8 cellular contexts compared by ENCODE assay signal in genomic region chrX:2477313-2477712, GRCh38. TPM values are rescaled to one million over a fixed set of nuclear protein-coding genes. Genes with fewer than 3 reads are reported as not detected.
DNase-seq lines count a peak whose midpoint lies in the region; ATAC-seq, FAIRE-seq and TF ChIP-seq lines count a peak whose summit lies in the region.
"Not testable (repeated sequence)": the region's sequence is repeated elsewhere in the genome, so short reads cannot be mapped to it uniquely, and the experiment has no call there.

No MANE protein-coding gene starts in this region.

- not testable (repeated sequence) for H3K27me3 Mint-ChIP-seq in Caco-2 (ENCODE audit: insufficient read depth, unreplicated experiment)

- peak overlapping the region; percentile 32 for H3K4me3 Mint-ChIP-seq in Caco-2 (ENCODE audit: unreplicated experiment)

- peaks cover 30% of the 10 kb centered on the region for H3K36me3 Mint-ChIP-seq in Caco-2 (ENCODE audit: insufficient read depth, unreplicated experiment)

- intact Hi-C loops in Caco-2 (cut with micrococcal nuclease; ENCODE audit: unreplicated experiment); HCT116 (cut with micrococcal nuclease); colonic mucosa (cut with DNase I); HepG2 (cut with micrococcal nuclease; ENCODE audit: unreplicated experiment): not testable (repeated sequence)

- not testable (repeated sequence) for H3K9me2 ChIP-seq in HCT116 (ENCODE audit: insufficient read depth); hepatocyte (replicated peaks; ENCODE audit: insufficient read depth)

- H3K9me3 Mint-ChIP-seq in Caco-2 (ENCODE audit: unreplicated experiment): not testable (repeated sequence)

- not testable (repeated sequence) for ATAC-seq in HCT116
- peak; percentile 23; the same call in 2 of the 3 replicates for ATAC-seq in HepG2

- not testable (repeated sequence) for H3K9me3 ChIP-seq in Caco-2; HCT116 (ENCODE audit: control insufficient read depth in 1 of 2, insufficient read depth in 1 of 2, low read depth in 1 of 2, low read length in 2 of 2); colonic mucosa; hepatocyte (ENCODE audit: low read depth); HepG2 (ENCODE audit: low read length); small intestine (ENCODE audit: control insufficient read depth, low read depth)

- H3K4me1 ChIP-seq in Caco-2 (peaks cover 53% of the 10 kb centered on the region), HCT116 (ENCODE audit: control insufficient read depth in 1 of 2, insufficient read depth in 2 of 2, low read length in 2 of 2) (peaks cover 25 to 77% of the 10 kb centered on the region in 2 experiments; a peak in 3 of 4 replicates), HepG2 (ENCODE audit: insufficient read depth, low read length) (peaks cover 42% of the 10 kb centered on the region)
- H3K4me1 ChIP-seq in colonic mucosa; hepatocyte (ENCODE audit: insufficient read depth); small intestine (ENCODE audit: control insufficient read depth in 2 of 2, insufficient read depth in 1 of 2, low read depth in 1 of 2, low read length in 1 of 2): not testable (repeated sequence)

- H3K9ac ChIP-seq in HCT116 (ENCODE audit: low read length): peak overlapping the region; percentile 38
- H3K9ac ChIP-seq in colonic mucosa (ENCODE audit: low read depth in 2 of 2, low read length in 2 of 2); HepG2 (ENCODE audit: insufficient read depth, low read depth, low read length): not testable (repeated sequence)

- not testable (repeated sequence) for BruUV-seq in Caco-2 (replicated peaks; lab: Mats Ljungman, UMichigan); HCT116 (replicated peaks; lab: Mats Ljungman, UMichigan); HepG2 (replicated peaks; lab: Mats Ljungman, UMichigan)

- not testable (repeated sequence) for TF ChIP-seq RAD21 in HCT116 (IDR thresholded peaks at IDR 0.05; ENCODE audit: low read depth); HepG2 (CRISPR knock-in tag; IDR thresholded peaks at IDR 0.05)

- H3K79me2 ChIP-seq in HCT116 (ENCODE audit: insufficient read depth, low read length) (peaks cover 34% of the 10 kb centered on the region), hepatocyte (peaks cover 77% of the 10 kb centered on the region), HepG2 (ENCODE audit: insufficient read depth, low read length) (peaks cover 44% of the 10 kb centered on the region)

- in situ Hi-C loops in HepG2 (cut with HindIII; ENCODE audit: extremely low pct_ligation_motif_present, low pct_unique_long_range_greater_than_20kb): not testable (repeated sequence)

- TF ChIP-seq EP300 in HepG2 (IDR thresholded peaks at IDR 0.05; ENCODE audit: low read depth in 2 of 2, low read length in 2 of 2); HepG2 (CRISPR knock-in tag; IDR thresholded peaks at IDR 0.05; ENCODE audit: borderline replicate concordance): not testable (repeated sequence)

- not testable (repeated sequence) for H2AFZ ChIP-seq in HCT116 (ENCODE audit: low read depth, low read length, poor library complexity, severe bottlenecking); hepatocyte; HepG2 (ENCODE audit: low read length)

- H3K27ac ChIP-seq in HCT116 (ENCODE audit: low read depth, low read length) (peak overlapping the region; percentile 50), hepatocyte (peak overlapping the region; percentile 84), small intestine (ENCODE audit: low read depth in 1 of 2, low read length in 1 of 2) (peak overlapping the region in 1 of 2 donors; percentile 33)
- H3K27ac ChIP-seq in colonic mucosa; HepG2 (ENCODE audit: extremely low read length, insufficient read depth, low read length): not testable (repeated sequence)

- H3K4me2 ChIP-seq in HCT116 (ENCODE audit: low read length): peak overlapping the region; percentile 71
- H3K4me2 ChIP-seq in hepatocyte; HepG2 (ENCODE audit: low read depth, low read length): not testable (repeated sequence)

- peaks cover 33% of the 10 kb centered on the region for H3K4me1 Mint-ChIP-seq in Caco-2 (ENCODE audit: low read depth, unreplicated experiment)

- H3K27me3 ChIP-seq in Caco-2 (replicated peaks; ENCODE audit: control insufficient read depth, insufficient read depth, low read length); HCT116 (ENCODE audit: insufficient read depth, low read length); colonic mucosa; hepatocyte; HepG2 (ENCODE audit: control insufficient read depth in 1 of 2, insufficient read depth in 2 of 2, low read length in 2 of 2); small intestine (ENCODE audit: control insufficient read depth in 2 of 2, insufficient read depth in 2 of 2, low read length in 2 of 2): not testable (repeated sequence)

- TF ChIP-seq CTCF in Caco-2 (IDR thresholded peaks at IDR 0.05; ENCODE audit: insufficient read depth in 1 of 2, low read depth in 1 of 2, low read length in 1 of 2, severe bottlenecking in 1 of 2, unreplicated experiment in 1 of 2); HCT116 (IDR thresholded peaks at IDR 0.05 in 2 of 3, conservative IDR thresholded peaks at IDR 0.05 in 1 of 3; ENCODE audit: borderline replicate concordance in 1 of 3, insufficient read depth in 1 of 3, low read depth in 2 of 3, low read length in 2 of 3); colonic mucosa (IDR thresholded peaks at IDR 0.05); hepatocyte (IDR thresholded peaks at IDR 0.05; ENCODE audit: poor library complexity); HepG2 (CRISPR knock-in tag; IDR thresholded peaks at IDR 0.05): not testable (repeated sequence)

- TF ChIP-seq POLR2A in HCT116 (IDR thresholded peaks at IDR 0.05; ENCODE audit: borderline replicate concordance, extremely low read depth, insufficient read depth, insufficient read length); HepG2 (IDR thresholded peaks at IDR 0.05; ENCODE audit: insufficient read depth in 1 of 2, low read depth in 2 of 2, low read length in 2 of 2): not testable (repeated sequence)

- DNase-seq in Caco-2 (peak in 1 of 2 experiments; percentile 68), SW480 (ENCODE audit: low spot score) (peak; percentile 86), colonic mucosa (peak; percentile 50), hepatocyte (ENCODE audit: low spot score) (peak; percentile 71), HepG2 (ENCODE audit: low spot score) (peak; percentile 53), mucosa of gallbladder (ENCODE audit: low spot score) (peak; percentile 62), small intestine (peak; percentile 84)
- not testable (repeated sequence) for DNase-seq in HCT116 (ENCODE audit: low read depth, low spot score)

- H3K4me3 ChIP-seq in Caco-2 (ENCODE audit: low read depth, low read length); HCT116 (replicated peaks in 1 of 2; ENCODE audit: low read depth in 1 of 2, low read length in 2 of 2); colonic mucosa; hepatocyte; HepG2 (replicated peaks in 1 of 3; ENCODE audit: insufficient read depth in 1 of 3, low read depth in 2 of 3, low read length in 3 of 3); small intestine (ENCODE audit: low read depth in 1 of 2, low read length in 2 of 2): not testable (repeated sequence)

- WGBS in hepatocyte (ENCODE audit: low lambda C conversion rate, missing lambda C conversion rate): 57% methylated on average over 11 of the region's 11 CpGs
- 75% methylated on average over 11 of the region's 11 CpGs for WGBS in HepG2 (ENCODE audit: low lambda C conversion rate)
- WGBS in small intestine, 3 donors: 21 to 70% (median 44%) methylated on average over 11 of the region's 11 CpGs

- H3K36me3 ChIP-seq in Caco-2 (ENCODE audit: control insufficient read depth, insufficient read depth, low read length); HCT116 (ENCODE audit: control insufficient read depth in 1 of 2, insufficient read depth in 2 of 2, low read length in 2 of 2); colonic mucosa; hepatocyte (replicated peaks; ENCODE audit: insufficient read depth, low read depth); HepG2 (replicated peaks in 1 of 2; ENCODE audit: control insufficient read depth in 1 of 2, insufficient read depth in 2 of 2, low read length in 2 of 2); small intestine (ENCODE audit: control insufficient read depth in 2 of 2, insufficient read depth in 2 of 2, low read length in 2 of 2): not testable (repeated sequence)

- RAD21 ChIA-PET in HCT116 (lab: Charles Lee; ENCODE audit: low non-redundant PET in 1 of 2, low total read pairs in 2 of 2, uncharacterized antibody in 2 of 2, unreplicated experiment in 2 of 2): not testable (repeated sequence)

- peak overlapping the region; percentile 73 for H3K27ac Mint-ChIP-seq in Caco-2 (ENCODE audit: unreplicated experiment)

- peak; percentile 32 for FAIRE-seq in HepG2 (lab: Jason Lieb, UNC)
- not testable (repeated sequence) for FAIRE-seq in small intestine (lab: Jason Lieb, UNC)

- H4K20me1 ChIP-seq in HCT116 (ENCODE audit: insufficient read depth); HepG2 (ENCODE audit: insufficient read depth, low read length): not testable (repeated sequence)
- peaks cover 11% of the 10 kb centered on the region for H4K20me1 ChIP-seq in hepatocyte (ENCODE audit: insufficient read depth, poor library complexity, severe bottlenecking)

- CTCF ChIA-PET in Caco-2 (lab: Charles Lee); HCT116 (lab: Charles Lee); HepG2 (lab: Yijun Ruan, JAX; ENCODE audit: low intra/inter-chr PET ratio, low total read pairs): not testable (repeated sequence)

- POLR2A ChIA-PET in Caco-2 (lab: Charles Lee); HCT116 (lab: Charles Lee); HepG2 (lab: Yijun Ruan, JAX): not testable (repeated sequence)

RNA-seq across cellular contexts. Expression of gene DHRSX, which starts 23.5 kb away (rescaled TPM):
- 54.2 and 64.1 TPM in 2 replicates for total RNA-seq in Caco-2 (2022)
- 11.9 TPM for total RNA-seq in HCT116 (2021; ENCODE audit: unreplicated experiment)
- 14.0 and 15.9 TPM in 2 replicates for polyA plus RNA-seq in HCT116 (2012)
- total RNA-seq in colonic mucosa: 10 to 100 TPM; 28.6 to 43.3 TPM
- 37.2 and 42.7 TPM in 2 replicates for total RNA-seq in hepatocyte
- polyA plus RNA-seq in hepatocyte: 59.3 and 71.7 TPM in 2 replicates
- 11.4 and 15.5 TPM in 2 replicates for total RNA-seq in HepG2 (2016; rRNA removed; fragmentation: Illumina TruSeq; extraction: Trizol)
- 17.0 and 17.1 TPM in 2 replicates for total RNA-seq in HepG2 (2016; cell fraction: cytosol; rRNA removed; fragmentation: Illumina TruSeq; extraction: Trizol; ENCODE audit: low read depth)
- total RNA-seq in HepG2 (2016; cell fraction: insoluble cytoplasmic fraction; rRNA removed; fragmentation: Illumina TruSeq; extraction: Trizol): 12.0 and 16.4 TPM in 2 replicates
- 20.4 and 22.0 TPM in 2 replicates for total RNA-seq in HepG2 (2016; cell fraction: membrane; rRNA removed; fragmentation: Illumina TruSeq; extraction: Trizol)
- 10.0 and 12.2 TPM in 2 replicates for total RNA-seq in HepG2 (2016; cell fraction: nucleus; rRNA removed; fragmentation: Illumina TruSeq; extraction: Trizol)
- polyA plus RNA-seq in HepG2 (2011; rRNA removed): 24.3 and 28.9 TPM in 2 replicates
- polyA plus RNA-seq in HepG2 (2011; cell fraction: cytosol; rRNA removed): 43.6 and 44.6 TPM in 2 replicates
- 19.8 and 21.8 TPM in 2 replicates for polyA plus RNA-seq in HepG2 (2011; cell fraction: nucleus; rRNA removed)
- polyA plus RNA-seq in HepG2 (2012): 27.9 and 45.4 TPM in 2 replicates
- polyA plus RNA-seq in HepG2 (2016; cell fraction: cytosol; fragmentation: Illumina TruSeq; extraction: Trizol; ENCODE audit: low read depth): 32.7 and 33.4 TPM in 2 replicates
- polyA plus RNA-seq in HepG2 (2016; cell fraction: insoluble cytoplasmic fraction; fragmentation: Illumina TruSeq; extraction: Trizol; ENCODE audit: low read depth): 17.5 and 19.2 TPM in 2 replicates
- polyA plus RNA-seq in HepG2 (2016; cell fraction: membrane; fragmentation: Illumina TruSeq; extraction: Trizol; ENCODE audit: low read depth): 32.3 and 33.0 TPM in 2 replicates
- 15.6 and 21.5 TPM in 2 replicates for polyA plus RNA-seq in HepG2 (2016; cell fraction: nucleus; fragmentation: Illumina TruSeq; extraction: Trizol; ENCODE audit: insufficient read depth, low read depth)
- 43.4 and 47.9 TPM in 2 replicates for polyA minus RNA-seq in HepG2 (2011; rRNA and poly(A)+ RNA removed; ENCODE audit: low replicate concordance)
- polyA minus RNA-seq in HepG2 (2011; cell fraction: cytosol; rRNA and poly(A)+ RNA removed): 18.8 and 19.4 TPM in 2 replicates
- 16.5 and 19.1 TPM in 2 replicates for polyA minus RNA-seq in HepG2 (2011; cell fraction: nucleus; rRNA and poly(A)+ RNA removed)
- 61.4 TPM for total RNA-seq in mucosa of gallbladder
- polyA plus RNA-seq in small intestine: 10 to 100 TPM in 1 of 3 donors, 1 to 10 TPM in 2; 7.2 to 14.4 (median 9.7) TPM

RNA-seq across cellular contexts. Expression of gene ZBED1, which starts 23.5 kb away (rescaled TPM):
- total RNA-seq in Caco-2 (2022) (63.7 and 68.8 TPM in 2 replicates), HCT116 (2021; ENCODE audit: unreplicated experiment) (21.0 TPM), colonic mucosa (10 to 100 TPM; 33.3 to 44.6 TPM), hepatocyte (41.4 and 43.1 TPM in 2 replicates), HepG2 (2016; rRNA removed; fragmentation: Illumina TruSeq; extraction: Trizol) (28.9 and 29.8 TPM in 2 replicates), mucosa of gallbladder (80.2 TPM)
- 10.7 and 11.8 TPM in 2 replicates for polyA plus RNA-seq in HCT116 (2012)
- polyA plus RNA-seq in hepatocyte (25.9 and 26.4 TPM in 2 replicates), HepG2 (2011; rRNA removed) (20.0 and 24.1 TPM in 2 replicates), small intestine (10 to 100 TPM; 23.9 to 33.0 (median 27.6) TPM)
- 4.7 and 6.3 TPM in 2 replicates for total RNA-seq in HepG2 (2016; cell fraction: cytosol; rRNA removed; fragmentation: Illumina TruSeq; extraction: Trizol; ENCODE audit: low read depth)
- 24.4 and 29.9 TPM in 2 replicates for total RNA-seq in HepG2 (2016; cell fraction: insoluble cytoplasmic fraction; rRNA removed; fragmentation: Illumina TruSeq; extraction: Trizol)
- total RNA-seq in HepG2 (2016; cell fraction: membrane; rRNA removed; fragmentation: Illumina TruSeq; extraction: Trizol): 21.5 and 24.7 TPM in 2 replicates
- total RNA-seq in HepG2 (2016; cell fraction: nucleus; rRNA removed; fragmentation: Illumina TruSeq; extraction: Trizol): 14.1 and 17.2 TPM in 2 replicates
- polyA plus RNA-seq in HepG2 (2011; cell fraction: cytosol; rRNA removed): 17.2 and 25.9 TPM in 2 replicates
- polyA plus RNA-seq in HepG2 (2011; cell fraction: nucleus; rRNA removed): 15.2 and 18.2 TPM in 2 replicates
- polyA plus RNA-seq in HepG2 (2012): 18.2 TPM in 2 replicates
- 3.0 and 3.2 TPM in 2 replicates for polyA plus RNA-seq in HepG2 (2016; cell fraction: cytosol; fragmentation: Illumina TruSeq; extraction: Trizol; ENCODE audit: low read depth)
- 25.3 and 26.7 TPM in 2 replicates for polyA plus RNA-seq in HepG2 (2016; cell fraction: insoluble cytoplasmic fraction; fragmentation: Illumina TruSeq; extraction: Trizol; ENCODE audit: low read depth)
- 10.1 and 11.7 TPM in 2 replicates for polyA plus RNA-seq in HepG2 (2016; cell fraction: membrane; fragmentation: Illumina TruSeq; extraction: Trizol; ENCODE audit: low read depth)
- polyA plus RNA-seq in HepG2 (2016; cell fraction: nucleus; fragmentation: Illumina TruSeq; extraction: Trizol; ENCODE audit: insufficient read depth, low read depth): 17.2 and 17.7 TPM in 2 replicates
- polyA minus RNA-seq in HepG2 (2011; rRNA and poly(A)+ RNA removed; ENCODE audit: low replicate concordance): 51.4 and 60.3 TPM in 2 replicates
- polyA minus RNA-seq in HepG2 (2011; cell fraction: cytosol; rRNA and poly(A)+ RNA removed): 25.4 and 30.2 TPM in 2 replicates
- 10.9 and 13.4 TPM in 2 replicates for polyA minus RNA-seq in HepG2 (2011; cell fraction: nucleus; rRNA and poly(A)+ RNA removed)
